In genomic region chr3:57161131-57161538, GRCh38 we compare ENCODE assay signal across 1 cellular context.
TF ChIP-seq lines count a peak whose summit lies in the region.

No MANE protein-coding gene starts in this region.

TF ChIP-seq in IMR-90, 13 proteins besides CTCF, POLR2A, EP300 and RAD21 (continued from another document):
- TF ChIP-seq ELK1 (IDR thresholded peaks at IDR 0.05; ENCODE audit: borderline replicate concordance, low read depth, low read length) = no peak
- TF ChIP-seq BHLHE40 (IDR thresholded peaks at IDR 0.05; ENCODE audit: low read depth, low read length) = no peak
- no peak for TF ChIP-seq CHD1 (IDR thresholded peaks at IDR 0.05; ENCODE audit: low read depth, low read length)
- TF ChIP-seq FOS (IDR thresholded peaks at IDR 0.05; ENCODE audit: low read depth, low read length) = no peak
- no peak for TF ChIP-seq NFE2L2 (IDR thresholded peaks at IDR 0.05; ENCODE audit: low read depth, low read length)
- no peak for TF ChIP-seq MAFK (IDR thresholded peaks at IDR 0.05; ENCODE audit: low read depth, low read length)
- no peak for TF ChIP-seq RFX5 (IDR thresholded peaks at IDR 0.05; ENCODE audit: low read depth, low read length)
- no peak for TF ChIP-seq RCOR1 (IDR thresholded peaks at IDR 0.05; ENCODE audit: insufficient replicate concordance, low read length)
- TF ChIP-seq MXI1 (IDR thresholded peaks at IDR 0.05; ENCODE audit: borderline replicate concordance, low read depth, low read length) = no peak
- TF ChIP-seq CEBPB (IDR thresholded peaks at IDR 0.05; ENCODE audit: low read depth, low read length) = no peak
- no peak for TF ChIP-seq MAZ (IDR thresholded peaks at IDR 0.05; ENCODE audit: borderline replicate concordance, low read depth, low read length)
TF ChIP-seq in IMR-90: peak in this region for 0.
